Comparison of ENCODE assay signal across 22 cellular contexts in the genomic region with DNA sequence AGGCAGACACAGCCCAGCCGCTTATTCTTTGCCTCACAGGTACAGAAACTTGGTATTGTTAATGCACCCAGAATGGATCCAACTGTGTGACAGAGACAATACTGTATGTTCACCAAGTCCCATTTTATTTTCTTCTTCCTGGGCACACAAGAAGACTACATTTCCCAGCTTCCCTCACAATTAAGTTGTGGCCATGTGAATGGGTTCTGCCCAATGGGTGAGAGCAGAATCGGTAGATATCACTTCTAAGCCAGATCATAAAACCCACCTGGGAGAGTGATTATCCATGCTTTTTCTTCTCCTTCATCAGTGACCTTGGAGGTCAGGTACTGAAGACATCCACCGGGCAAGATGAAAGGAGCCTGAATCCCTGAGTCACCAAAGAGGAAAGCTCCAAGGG.
"Had no signal": no experiment of that assay in that cellular context is flagged by ENCODE, and none has a peak within 500 bp of the region (broad histone marks: within the 10 kb centered on the region; RNA-seq: fewer than 3 reads in every experiment).

No MANE protein-coding gene starts in this region.

- FAIRE-seq: HepG2 had no signal

- DNase-seq: IMR-90, KBM-7, MG63, NCI-H1092 treated with DMSO at 0.1 percent for 48 hours, NCI-H1436, NCI-H187, NCI-H2029, NCI-H2081 treated with DMSO at 0.1 percent for 48 hours, NCI-H2171, NCI-H226, NCI-H446, NCI-H510A, NCI-H524 treated with DMSO at 0.1 percent for 48 hours, NCI-H69, NCI-H774, PC-3, SHP77, SK-N-SH, SW 1271 had no signal

- H3K9me2 ChIP-seq: SK-N-SH had no signal

- H3K4me2 ChIP-seq: SK-N-SH had no signal

- H3K9ac ChIP-seq: SK-N-SH had no signal

- H3K4me3 ChIP-seq: MG63 had no signal

- H3K9me3 ChIP-seq: MG63, SK-N-SH had no signal

- H3K27ac ChIP-seq: RWPE1 had no signal

- ATAC-seq: HepG2, Panc1, PC-3 had no signal

- H3K36me3 ChIP-seq: MG63 had no signal
